ENCODE assay signal across 8 cellular contexts in genomic region chr19:18279266-18279515, GRCh38. TPM values are rescaled to one million over a fixed set of nuclear protein-coding genes. Genes with fewer than 3 reads are reported as not detected.
DNase-seq lines count a peak whose midpoint lies in the region; ATAC-seq and TF ChIP-seq lines count a peak whose summit lies in the region.

No MANE protein-coding gene starts in this region.

- peaks cover 11% of the 10 kb centered on the region for H3K4me1 Mint-ChIP-seq in progenitor cell of endocrine pancreas (ENCODE audit: low read depth)

- H3K4me2 ChIP-seq in DOHH2 (ENCODE audit: low read length), result peak overlapping the region; percentile 65

- TF ChIP-seq POLR2A in esophagus squamous epithelium (IDR thresholded peaks at IDR 0.05), result no peak

- H3K9me3 ChIP-seq in DOHH2 (ENCODE audit: control insufficient read depth, insufficient read depth, low read length), result no peaks in the 10 kb centered on the region
- no peaks in the 10 kb centered on the region for H3K9me3 ChIP-seq in SK-N-MC (ENCODE audit: low read depth, low read length)
- H3K9me3 ChIP-seq in esophagus squamous epithelium, result no peaks in the 10 kb centered on the region

- intact Hi-C loops in esophagus squamous epithelium (cut with DNase I), result no loop called here

- H3K27ac Mint-ChIP-seq in progenitor cell of endocrine pancreas, result peak overlapping the region; percentile 100

- ATAC-seq in GM21723 (IDR thresholded peaks at IDR 0.05; ENCODE audit: unreplicated experiment) (no peak), HG03571 (IDR thresholded peaks at IDR 0.05; ENCODE audit: unreplicated experiment) (no peak)

- no peaks in the 10 kb centered on the region for H3K27me3 Mint-ChIP-seq in progenitor cell of endocrine pancreas

- peaks cover 22% of the 10 kb centered on the region for H4K20me1 ChIP-seq in DOHH2 (ENCODE audit: control insufficient read depth, insufficient read depth, low read depth, low read length)

- WGBS in esophagus squamous epithelium, 2 donors, result 0% methylated on average over 4 to 5 of the region's 5 CpGs

- DNase-seq in SK-N-MC (ENCODE audit: low read depth, low spot score) (no peak), esophagus squamous epithelium (lab: John Stamatoyannopoulos, UW) (no peak), progenitor cell of endocrine pancreas (ENCODE audit: low spot score, unreplicated experiment) (no peak), iPS-NIHi7 (ENCODE audit: extremely low spot score) (no peak), HK-2 (ENCODE audit: unreplicated experiment) (no peak)

- H3K4me1 ChIP-seq in DOHH2 (ENCODE audit: control insufficient read depth, low read length) (peaks cover 28% of the 10 kb centered on the region), esophagus squamous epithelium (peaks cover 33 to 68% (median 50%) of the 10 kb centered on the region in 3 donors)

- H3K36me3 ChIP-seq in DOHH2 (ENCODE audit: control insufficient read depth, low read length) (peaks cover 44% of the 10 kb centered on the region), SK-N-MC (ENCODE audit: insufficient read depth, low read length) (peaks cover 11% of the 10 kb centered on the region), esophagus squamous epithelium (peaks cover 0 to 28% (median 6%) of the 10 kb centered on the region in 3 donors)

- no peaks in the 10 kb centered on the region for H3K9me2 ChIP-seq in DOHH2 (replicated peaks; ENCODE audit: control insufficient read depth, low read length)

- TF ChIP-seq CTCF in DOHH2 (IDR thresholded peaks at IDR 0.05; ENCODE audit: low read depth, low read length, poor library complexity, severe bottlenecking), result no peak
- no peak for TF ChIP-seq CTCF in esophagus squamous epithelium (IDR thresholded peaks at IDR 0.05)
- no peak for TF ChIP-seq CTCF in progenitor cell of endocrine pancreas (IDR thresholded peaks at IDR 0.05; ENCODE audit: unreplicated experiment)

- H3K36me3 Mint-ChIP-seq in progenitor cell of endocrine pancreas (ENCODE audit: insufficient read depth), result peaks cover 10% of the 10 kb centered on the region

- H3F3A ChIP-seq in DOHH2 (ENCODE audit: control insufficient read depth, insufficient read depth), result peaks cover 5% of the 10 kb centered on the region

- H3K9me3 Mint-ChIP-seq in progenitor cell of endocrine pancreas (ENCODE audit: low read depth), result no peaks in the 10 kb centered on the region

- H3K4me3 ChIP-seq in DOHH2 (ENCODE audit: low read length) (peak overlapping the region; percentile 93), SK-N-MC (peak overlapping the region; percentile 96), esophagus squamous epithelium (peak overlapping the region; percentile 85 to 99 (median 96))

- H3K79me2 ChIP-seq in DOHH2 (ENCODE audit: control insufficient read depth, low read length), result peaks cover 62% of the 10 kb centered on the region

- H3K27ac ChIP-seq in DOHH2 (ENCODE audit: low read depth, low read length) (peak overlapping the region; percentile 98; the same call in 1 of the 2 replicates), SK-N-MC (0 out of 2 replicates have a peak overlapping the region, but pooled peaks have one; percentile 47), esophagus squamous epithelium (peak overlapping the region; percentile 100)

- H3K4me3 Mint-ChIP-seq in progenitor cell of endocrine pancreas (ENCODE audit: low read depth), result peak overlapping the region; percentile 98

- peak overlapping the region; percentile 94 for H3K9ac ChIP-seq in SK-N-MC (ENCODE audit: insufficient read length)

- H3K27me3 ChIP-seq in DOHH2 (ENCODE audit: control insufficient read depth, low read length) (no peaks in the 10 kb centered on the region), esophagus squamous epithelium (no peaks in the 10 kb centered on the region)

RNA-seq across cellular contexts. Expression of gene JUND, which starts 2.2 kb away (rescaled TPM):
- total RNA-seq in esophagus squamous epithelium, result 100 to 1,000 TPM in 3 of 4 donors, 10 to 100 TPM in 1; 71.7 to 192 (median 166) TPM
- total RNA-seq in progenitor cell of endocrine pancreas, result 158 and 168 TPM in 2 replicates

RNA-seq across cellular contexts. Expression of gene IQCN, which starts 4.9 kb away (rescaled TPM):
- 1 to 10 TPM in 2 of 4 donors, under 1 TPM in 2; 0.23 to 3.1 (median 0.96) TPM for total RNA-seq in esophagus squamous epithelium
- 10.5 and 10.9 TPM in 2 replicates for total RNA-seq in progenitor cell of endocrine pancreas

RNA-seq across cellular contexts. Expression of gene LSM4, which starts 43.7 kb away (rescaled TPM):
- total RNA-seq in esophagus squamous epithelium (100 to 1,000 TPM in 3 of 4 donors, 10 to 100 TPM in 1; 97.3 to 228 (median 137) TPM), progenitor cell of endocrine pancreas (150 and 154 TPM in 2 replicates)

RNA-seq across cellular contexts. Expression of gene PDE4C, which starts 53.0 kb away (rescaled TPM):
- total RNA-seq in esophagus squamous epithelium, result under 1 TPM in 1 of 4 donors, not detected in 3; 0.76 TPM
- 0.53 and 1.6 TPM in 2 replicates for total RNA-seq in progenitor cell of endocrine pancreas

Comparison
In these comparisons a context has a peak if more than half of its experiments do, and no peak if none do; other contexts are left out.
1. H3K27ac ChIP-seq: peak in every context shown above with its lines; median percentile 100 in esophagus squamous epithelium; 98 in DOHH2; 47 in SK-N-MC.